Comparison of ENCODE assay signal across 1 cellular context in genomic region chr1:205069371-205070125, GRCh38.
TF ChIP-seq lines count a peak whose summit lies in the region.

No MANE protein-coding gene starts in this region.

TF ChIP-seq in K562, 482 proteins besides CTCF, POLR2A, EP300 and RAD21:
- peak; percentile 29 for TF ChIP-seq HNRNPLL (IDR thresholded peaks at IDR 0.05; ENCODE audit: low read depth, low read length, poor library complexity, severe bottlenecking)
- no peak for TF ChIP-seq ARID3A (IDR thresholded peaks at IDR 0.05; ENCODE audit: borderline replicate concordance, low read depth, low read length)
